Comparison of ENCODE assay signal across 8 cellular contexts in genomic region chr16:31215287-31216115, GRCh38. TPM values are rescaled to one million over a fixed set of nuclear protein-coding genes. Genes with fewer than 3 reads are reported as not detected.
DNase-seq lines count a peak whose midpoint lies in the region; ATAC-seq and TF ChIP-seq lines count a peak whose summit lies in the region.

No MANE protein-coding gene starts in this region.

- in situ Hi-C loops in astrocyte of the cerebellum (cut with HindIII; ENCODE audit: low sequenced_read_pairs): no loop called here

- peak; percentile 70 for DNase-seq in EL
- DNase-seq in NCI-H1105 (lab: John Stamatoyannopoulos, UW): peak; percentile 22
- DNase-seq in astrocyte of the cerebellum (ENCODE audit: low read depth): no peak
- DNase-seq in skeletal muscle cell (ENCODE audit: low read depth): no peak
- DNase-seq in ureter (ENCODE audit: low spot score): no peak

- no peak for ATAC-seq in GM21528 (IDR thresholded peaks at IDR 0.05; ENCODE audit: low FRiP score, unreplicated experiment)
- no peak for ATAC-seq in HG02678 (IDR thresholded peaks at IDR 0.05; ENCODE audit: unreplicated experiment)

- no peak for TF ChIP-seq CTCF in astrocyte of the cerebellum (IDR thresholded peaks at IDR 0.05; ENCODE audit: low read depth, low read length, missing control alignments)

- H3K4me3 ChIP-seq in astrocyte of the cerebellum (ENCODE audit: low read depth, low read length) (peak overlapping the region; percentile 41), iPS-11a (ENCODE audit: low read depth, low read length) (peak overlapping the region; percentile 48), skeletal muscle cell (ENCODE audit: low read depth, low read length) (peak overlapping the region; percentile 51)

RNA-seq across cellular contexts. Expression of gene PYDC1, which starts 1.4 kb away (rescaled TPM):
- not detected for total RNA-seq in ureter

RNA-seq across cellular contexts. Expression of gene TRIM72, which starts 1.6 kb away (rescaled TPM):
- total RNA-seq in ureter: not detected

RNA-seq across cellular contexts. Expression of gene PYCARD, which starts 12.9 kb away (rescaled TPM):
- 39.6 TPM for total RNA-seq in ureter

RNA-seq across cellular contexts. Expression of gene FUS, which starts 35.6 kb away (rescaled TPM):
- total RNA-seq in ureter: 390 TPM

RNA-seq across cellular contexts. Expression of gene ITGAM, which starts 44.3 kb away (rescaled TPM):
- total RNA-seq in ureter: 4.4 TPM

Comparison
In these comparisons a context has a peak if more than half of its experiments do, and no peak if none do; other contexts are left out.
1. DNase-seq: peak in EL (single experiment) and NCI-H1105 (single experiment); none in astrocyte of the cerebellum (single experiment), skeletal muscle cell (single experiment) and ureter (single experiment).
2. Peak in every context shown above with its lines, with median percentiles within 50 percentile points of each other: H3K4me3 ChIP-seq.